In the genomic region with DNA sequence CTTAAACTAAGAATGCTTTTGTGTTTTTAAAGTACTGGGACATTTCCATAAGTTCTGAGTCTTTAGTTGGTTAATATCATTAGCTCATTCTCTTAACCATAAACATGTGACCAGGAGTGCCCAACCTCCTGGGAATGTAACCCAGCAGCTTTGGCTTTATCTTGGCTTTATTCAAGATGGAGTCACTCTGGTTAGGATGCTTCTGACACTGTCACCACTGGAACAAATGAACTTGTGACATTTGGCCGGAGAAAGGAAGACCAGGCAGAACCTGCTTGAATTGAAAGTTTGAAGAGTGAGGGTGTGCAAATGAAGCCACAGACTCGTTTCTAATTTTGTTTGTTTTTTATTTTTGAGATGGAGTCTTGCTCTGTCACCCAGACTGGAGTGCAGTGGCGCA, we compare ENCODE assay signal across 32 cellular contexts.
"Had no signal": no experiment of that assay in that cellular context is flagged by ENCODE, and none has a peak within 500 bp of the region (broad histone marks: within the 10 kb centered on the region; RNA-seq: fewer than 3 reads in every experiment).

No MANE protein-coding gene starts in this region.

- H3K4me3 ChIP-seq: adrenal gland, ascending aorta, body of pancreas, breast epithelium, cardiac muscle cell had no signal

- H3K27ac ChIP-seq: adrenal gland, ascending aorta, body of pancreas, brain microvascular endothelial cell, breast epithelium had no signal

- ATAC-seq: activated naive CD4-positive, alpha-beta T cell treated with anti-CD3 and anti-CD28 coated beads, Interleukin-2, amount 50 U/mL, for 72 hours; activated naive CD8-positive, alpha-beta T cell treated with anti-CD3 and anti-CD28 coated beads, Interleukin-2, amount 50 U/mL, for 24 hours; activated T-cell treated with anti-CD3 and anti-CD28 coated beads, Interleukin-2, amount 50 U/mL, for 4 hours; activated T-cell treated with anti-CD3 and anti-CD28 coated beads, Interleukin-2, amount 50 U/mL, for 72 hours; activated T-helper 17 cell treated with anti-CD3 and anti-CD28 coated beads, Interleukin-2, amount 50 U/mL, for 72 hours; body of pancreas had no signal

- FAIRE-seq: astrocyte, bronchial epithelial cell had no signal

- H3K27me3 ChIP-seq: adrenal gland, ascending aorta, body of pancreas, brain microvascular endothelial cell, cardiac muscle cell had no signal

- H3K36me3 ChIP-seq: adrenal gland, ascending aorta, brain microvascular endothelial cell, breast epithelium, cardiac muscle cell had no signal

- DNase-seq: activated effector memory CD4-positive, alpha-beta T cell treated with Interleukin-2 at 50 U/mL for 16 hours; activated gamma-delta T cell; activated gamma-delta T cell treated with Interleukin-2 at 50 U/mL for 16 hours; activated naive CD4-positive, alpha-beta T cell; activated naive CD4-positive, alpha-beta T cell treated with anti-CD3 and anti-CD28 coated beads for 36 hours; activated naive CD4-positive, alpha-beta T cell treated with anti-CD3 and anti-CD28 coated beads, Interleukin-2, amount 10 ng/mL, durations not matched to agents 7 days and 5 days; activated naive CD4-positive, alpha-beta T cell treated with anti-CD3 and anti-CD28 coated beads, Interleukin-2, amount 50 U/mL, for 16 hours; activated naive CD4-positive, alpha-beta T cell treated with Interleukin-2 at 50 U/mL for 16 hours; activated naive CD8-positive, alpha-beta T cell treated with anti-CD3 and anti-CD28 coated beads for 36 hours; activated naive CD8-positive, alpha-beta T cell treated with anti-CD3 and anti-CD28 coated beads, Interleukin-2, amount 10 ng/mL, durations not matched to agents 7 days and 5 days; activated naive CD8-positive, alpha-beta T cell treated with anti-CD3 and anti-CD28 coated beads, Interleukin-2, amount 50 U/mL, for 24 hours; activated T-cell treated with anti-CD3 and anti-CD28 coated beads, Interleukin-2, amount 50 U/mL, for 1 hour; activated T-cell treated with anti-CD3 and anti-CD28 coated beads, Interleukin-2, amount 50 U/mL, for 24 hours; activated T-cell treated with anti-CD3 and anti-CD28 coated beads, Interleukin-2, amount 50 U/mL, for 4 hours; activated T-cell treated with anti-CD3 and anti-CD28 coated beads, Interleukin-2, amount 50 U/mL, for 48 hours; activated T-cell treated with anti-CD3 and anti-CD28 coated beads, Interleukin-2, amount 50 U/mL, for 72 hours; adrenal gland; amniotic stem cell; amygdala; anterior cingulate cortex; body of pancreas; brain microvascular endothelial cell; caudate nucleus; central memory CD4-positive, alpha-beta T cell; cerebellar nuclear complex had no signal

- H3K9me3 ChIP-seq: adrenal gland, ascending aorta, body of pancreas, breast epithelium had no signal

- H3K4me1 ChIP-seq: ascending aorta, body of pancreas, breast epithelium had no signal
